Comparison of ENCODE assay signal across 8 cellular contexts in genomic region chr1:44842763-44843655, GRCh38. TPM values are rescaled to one million over a fixed set of nuclear protein-coding genes. Genes with fewer than 3 reads are reported as not detected.
DNase-seq lines count a peak whose midpoint lies in the region; ATAC-seq and TF ChIP-seq lines count a peak whose summit lies in the region.

PTCH2 (minus strand) TSS chr1:44843253; CDS start chr1:44842932, 321 bp downstream.

- 7% methylated on average over 20 of the region's 75 CpGs for WGBS in mammary epithelial cell (ENCODE audit: low coverage, missing lambda C conversion rate)

- H3K4me1 ChIP-seq in CD8-positive, alpha-beta T cell (ENCODE audit: insufficient read depth, low read length), result peaks cover 4% of the 10 kb centered on the region
- peaks cover 5% of the 10 kb centered on the region for H3K4me1 ChIP-seq in mammary epithelial cell (ENCODE audit: insufficient read depth, low read length)
- H3K4me1 ChIP-seq in iPS-15b (ENCODE audit: control insufficient read depth, insufficient read depth, low read length), result no peaks in the 10 kb centered on the region
- H3K4me1 ChIP-seq in gastrocnemius medialis, result peaks cover 3 to 7% of the 10 kb centered on the region in 2 donors

- peaks cover 7% of the 10 kb centered on the region for H3K27me3 Mint-ChIP-seq in CD8-positive, alpha-beta T cell (ENCODE audit: low read depth)

- no peak within 1 kb of the TSS for H3K27ac Mint-ChIP-seq in CD8-positive, alpha-beta T cell

- no peaks in the 10 kb centered on the region for H4K20me1 ChIP-seq in mammary epithelial cell (ENCODE audit: insufficient read depth, low read length)

- no TSS peak for BruUV-seq in mammary epithelial cell (replicated peaks; lab: Mats Ljungman, UMichigan)

- dilution Hi-C loops in mammary epithelial cell (cut with HindIII; ENCODE audit: low sequenced_read_pairs), result no loop called here

- no peaks in the 10 kb centered on the region for H3K9me3 ChIP-seq in CD8-positive, alpha-beta T cell (ENCODE audit: low read length)
- H3K9me3 ChIP-seq in mammary epithelial cell (replicated peaks; ENCODE audit: insufficient read depth, low read length), result no peaks in the 10 kb centered on the region
- no peaks in the 10 kb centered on the region for H3K9me3 ChIP-seq in iPS-15b (ENCODE audit: control insufficient read depth, insufficient read depth, low read length)
- H3K9me3 ChIP-seq in gastrocnemius medialis, result no peaks in the 10 kb centered on the region

- DNase-seq in CD8-positive, alpha-beta T cell, result peak in 5 of 7 experiments; percentile 18 to 57 (median 37)
- peak; percentile 90 for DNase-seq in HEK293T (ENCODE audit: extremely low spot score)
- DNase-seq in OCI-M1 (lab: John Stamatoyannopoulos, UW), result peak; percentile 61
- DNase-seq in mammary epithelial cell, result peak; percentile 16
- peak in 1 of 2 donors; percentile 30 for DNase-seq in gastrocnemius medialis
- no peak for DNase-seq in activated CD4-positive, alpha-beta T cell treated with anti-CD3 and anti-CD28 coated beads, Interleukin-2, amount 50 U/mL, for 1 hour

- no peak for TF ChIP-seq CTCF in CD8-positive, alpha-beta T cell (IDR thresholded peaks at IDR 0.05)
- TF ChIP-seq CTCF in mammary epithelial cell (conservative IDR thresholded peaks at IDR 0.05 in 1 of 2, IDR thresholded peaks at IDR 0.05 in 1 of 2; ENCODE audit: extremely low read depth in 1 of 2, insufficient read depth in 1 of 2, low read depth in 1 of 2, low read length in 2 of 2) (no peak), gastrocnemius medialis (IDR thresholded peaks at IDR 0.05 in 4 of 5, conservative IDR thresholded peaks at IDR 0.05 in 1 of 5) (no peak)

- no peaks in the 10 kb centered on the region for H3K36me3 ChIP-seq in CD8-positive, alpha-beta T cell (ENCODE audit: insufficient read depth, low read length)
- H3K36me3 ChIP-seq in mammary epithelial cell (ENCODE audit: insufficient read depth, low read length) (no peaks in the 10 kb centered on the region), iPS-15b (ENCODE audit: control insufficient read depth, insufficient read depth, low read length) (no peaks in the 10 kb centered on the region), gastrocnemius medialis (no peaks in the 10 kb centered on the region)

- peak within 1 kb of the TSS; percentile 5 for H3K9ac ChIP-seq in mammary epithelial cell (ENCODE audit: insufficient read depth, low read length)
- no peak within 1 kb of the TSS for H3K9ac ChIP-seq in iPS-15b (ENCODE audit: low read depth, low read length)

- H3K9me3 Mint-ChIP-seq in CD8-positive, alpha-beta T cell, result no peaks in the 10 kb centered on the region

- H2AFZ ChIP-seq in mammary epithelial cell (ENCODE audit: low read depth, low read length), result peak within 1 kb of the TSS; percentile 91

- in situ Hi-C loops in mammary epithelial cell (cut with MboI; ENCODE audit: low sequenced_read_pairs in 2 of 2), result loop anchor here in 1 of 2 donors (25.0 kb wide), 1 partner anchor 469 kb away; no protein-coding TSS in a partner anchor
- in situ Hi-C loops in gastrocnemius medialis (cut with MboI; ENCODE audit: low sequenced_read_pairs in 4 of 4), result no loop called here

- intact Hi-C loops in CD8-positive, alpha-beta T cell (cut with DNase I, micrococcal nuclease), result no loop called here
- intact Hi-C loops in mammary epithelial cell (cut with micrococcal nuclease), result no loop called here
- intact Hi-C loops in gastrocnemius medialis (cut with DNase I; ENCODE audit: low total_unique reads), result loop anchor here (10.0 kb wide), 1 partner anchor 142 kb away; the partner anchor contains the start of gene EIF2B3

- POLR2A ChIA-PET in CD8-positive, alpha-beta T cell (lab: Charles Lee), result interaction anchor here (1.0 to 1.5 kb wide), 3 partner anchors 11 to 24 kb away, joined by 4 to 5 read pairs (median 4); no protein-coding TSS in a partner anchor
- POLR2A ChIA-PET in HEK293T (lab: Yijun Ruan, JAX), result interaction anchor here (0.6 to 2.5 kb wide), 13 partner anchors 10 to 461 kb away, joined by 3 to 12 read pairs (median 3); partner anchors contain the start of genes HECTD3 and UROD

- H3K27me3 ChIP-seq in CD8-positive, alpha-beta T cell (ENCODE audit: insufficient read depth, low read length), result no peaks in the 10 kb centered on the region
- H3K27me3 ChIP-seq in mammary epithelial cell (ENCODE audit: insufficient read depth, low read length), result no peaks in the 10 kb centered on the region
- peaks cover 9% of the 10 kb centered on the region for H3K27me3 ChIP-seq in iPS-15b (ENCODE audit: control insufficient read depth, insufficient read depth, low read length)
- no peaks in the 10 kb centered on the region for H3K27me3 ChIP-seq in gastrocnemius medialis

- H3K4me3 Mint-ChIP-seq in CD8-positive, alpha-beta T cell, result peak within 1 kb of the TSS; percentile 73

- peaks cover 4% of the 10 kb centered on the region for H3K4me1 Mint-ChIP-seq in CD8-positive, alpha-beta T cell (ENCODE audit: low read depth)

- peak; percentile 74 for ATAC-seq in CD8-positive, alpha-beta T cell
- ATAC-seq in gastrocnemius medialis (peak; percentile 62 to 64), GM19023 (IDR thresholded peaks at IDR 0.05; ENCODE audit: unreplicated experiment) (no peak)

- peak within 1 kb of the TSS; percentile 97 for H3K4me2 ChIP-seq in mammary epithelial cell (ENCODE audit: insufficient read depth, low read depth, low read length)

- H3K36me3 Mint-ChIP-seq in CD8-positive, alpha-beta T cell, result no peaks in the 10 kb centered on the region

- H3K4me3 ChIP-seq in CD8-positive, alpha-beta T cell (ENCODE audit: low read depth, low read length), result peak within 1 kb of the TSS; percentile 43
- peak within 1 kb of the TSS; percentile 46 to 53 (median 50) for H3K4me3 ChIP-seq in mammary epithelial cell (replicated peaks in 1 of 3; ENCODE audit: insufficient read depth in 1 of 3, low read depth in 2 of 3, low read length in 3 of 3)
- H3K4me3 ChIP-seq in iPS-15b (ENCODE audit: low read depth, low read length), result peak within 1 kb of the TSS; percentile 61
- H3K4me3 ChIP-seq in gastrocnemius medialis, result peak within 1 kb of the TSS; percentile 55 to 64 (median 60)

- peak in 1 of 2 donors; percentile 12 for TF ChIP-seq POLR2A in gastrocnemius medialis (IDR thresholded peaks at IDR 0.05)

- H3K27ac ChIP-seq in CD8-positive, alpha-beta T cell (ENCODE audit: low read depth, low read length), result no peak within 1 kb of the TSS
- no peak within 1 kb of the TSS for H3K27ac ChIP-seq in mammary epithelial cell (ENCODE audit: insufficient read depth, low read depth, low read length)
- H3K27ac ChIP-seq in gastrocnemius medialis, result peak within 1 kb of the TSS in 3 of 4 donors; percentile 13 to 52 (median 27)

- no peaks in the 10 kb centered on the region for H3K79me2 ChIP-seq in mammary epithelial cell (ENCODE audit: insufficient read depth, low read length)

- CTCF ChIA-PET in CD8-positive, alpha-beta T cell (lab: Charles Lee), result interaction anchor here (0.7 to 2.1 kb wide), 3 partner anchors 43 to 113 kb away, joined by 3 to 11 read pairs (median 6); partner anchors contain the start of gene PLK3
- CTCF ChIA-PET in HEK293T (lab: Yijun Ruan, JAX) (interaction anchor here (0.6 to 1.8 kb wide), 2 partner anchors 11 to 792 kb away, joined by 5 read pairs; no protein-coding TSS in a partner anchor), mammary epithelial cell (lab: Charles Lee; ENCODE audit: low non-redundant PET) (no interaction called here)

TF ChIP-seq in HEK293T, 16 proteins besides CTCF, POLR2A, EP300 and RAD21:
- TF ChIP-seq PKNOX1 (IDR thresholded peaks at IDR 0.05) (peak; percentile 72), SP1 (IDR thresholded peaks at IDR 0.05) (no peak), L3MBTL2 (conservative IDR thresholded peaks at IDR 0.05) (no peak), ZNF384 (IDR thresholded peaks at IDR 0.05) (peak; percentile 89), FOXA1 (IDR thresholded peaks at IDR 0.05) (no peak), TARDBP (IDR thresholded peaks at IDR 0.05) (no peak)
TF ChIP-seq in HEK293T: peak in this region for 2.

RNA-seq across cellular contexts. Expression of gene PTCH2, which starts in this region (rescaled TPM):
- 1 to 10 TPM; 1.3 to 1.7 TPM for total RNA-seq in CD8-positive, alpha-beta T cell
- total RNA-seq in mammary epithelial cell (under 1 TPM; under 0.01 to 0.33 TPM), gastrocnemius medialis (under 1 TPM; 0.10 to 0.56 (median 0.20) TPM)
- 0.03 TPM for polyA plus RNA-seq in mammary epithelial cell
- polyA minus RNA-seq in mammary epithelial cell, result not detected

Comparison
In these comparisons a context has a peak if more than half of its experiments do, and no peak if none do; other contexts are left out.
1. Peak in DNase-seq, H3K4me3 ChIP-seq, H3K9ac ChIP-seq and H3K4me2 ChIP-seq in mammary epithelial cell; RNA of the gene not detected or under 1 TPM.
2. Peak in ATAC-seq, H3K4me3 ChIP-seq and H3K27ac ChIP-seq in gastrocnemius medialis; RNA of the gene not detected or under 1 TPM.